Comparison of ENCODE assay signal across 14 cellular contexts in genomic region chr4:73086095-73086869, GRCh38. TPM values are rescaled to one million over a fixed set of nuclear protein-coding genes. Genes with fewer than 3 reads are reported as not detected.
DNase-seq lines count a peak whose midpoint lies in the region; ATAC-seq, FAIRE-seq and TF ChIP-seq lines count a peak whose summit lies in the region.
"Had no signal": no experiment of that assay in that cellular context is flagged by ENCODE, and none has a peak within 500 bp of the region (broad histone marks: within the 10 kb centered on the region; RNA-seq: fewer than 3 reads in every experiment).

No MANE protein-coding gene starts in this region.

- no peaks in the 10 kb centered on the region for H3K9me3 ChIP-seq in CD4-positive, CD25-positive, alpha-beta regulatory T cell (ENCODE audit: control insufficient read depth in 2 of 2, low read length in 2 of 2)
- H3K9me3 ChIP-seq in lower lobe of right lung: no peaks in the 10 kb centered on the region

- peaks cover 7% of the 10 kb centered on the region for H3K4me1 ChIP-seq in CD4-positive, CD25-positive, alpha-beta regulatory T cell (ENCODE audit: control insufficient read depth, insufficient read depth, low read length, poor library complexity, severe bottlenecking)
- H3K4me1 ChIP-seq in lower lobe of right lung: peaks cover 18% of the 10 kb centered on the region
- H3K4me1 ChIP-seq: parathyroid adenoma had no signal

- H3K9me3 Mint-ChIP-seq in CD4-positive, CD25-positive, alpha-beta regulatory T cell: peaks cover 0 to 2% (median 0%) of the 10 kb centered on the region in 7 donors
- H3K9me3 Mint-ChIP-seq in activated T-helper 2 cell treated with anti-CD3 and anti-CD28 coated beads, Interferon-gamma antibody, Interleukin-2, Interleukin-4, amounts not matched to agents 10 μg/mL and 5 μg/mL and 100 μg/mL, durations not matched to agents 14 hours and 24 hours and 36 hours: no peaks in the 10 kb centered on the region
- H3K9me3 Mint-ChIP-seq: H9 had no signal

- peaks cover 10 to 26% (median 14%) of the 10 kb centered on the region in 4 donors for H3K4me1 Mint-ChIP-seq in CD4-positive, CD25-positive, alpha-beta regulatory T cell
- H3K4me1 Mint-ChIP-seq in activated T-helper 2 cell treated with anti-CD3 and anti-CD28 coated beads, Interferon-gamma antibody, Interleukin-2, Interleukin-4, amounts not matched to agents 10 μg/mL and 5 μg/mL and 100 μg/mL, durations not matched to agents 14 hours and 24 hours and 36 hours (ENCODE audit: low read depth): peaks cover 13% of the 10 kb centered on the region
- H3K4me1 Mint-ChIP-seq: H9 had no signal

- intact Hi-C loops in activated T-helper 2 cell treated with anti-CD3 and anti-CD28 coated beads, Interferon-gamma antibody, Interleukin-2, Interleukin-4, amounts not matched to agents 10 μg/mL and 5 μg/mL and 100 μg/mL, durations not matched to agents 14 hours and 24 hours and 36 hours (cut with micrococcal nuclease): no loop called here
- intact Hi-C loops in lower lobe of right lung (cut with DNase I): no loop called here

- TF ChIP-seq CTCF in lower lobe of right lung (IDR thresholded peaks at IDR 0.05): no peak

- no peak for ATAC-seq in CD4-positive, CD25-positive, alpha-beta regulatory T cell (ENCODE audit: low read depth in 2 of 2)
- ATAC-seq in lower lobe of right lung (no peak), GM18519 (IDR thresholded peaks at IDR 0.05; ENCODE audit: low FRiP score, unreplicated experiment) (no peak), GM21526 (IDR thresholded peaks at IDR 0.05; ENCODE audit: low FRiP score, unreplicated experiment) (no peak)
- ATAC-seq: left colon had no signal

- peak overlapping the region in 2 of 3 donors; percentile 51 to 75 for H3K27ac Mint-ChIP-seq in CD4-positive, CD25-positive, alpha-beta regulatory T cell
- H3K27ac Mint-ChIP-seq in activated T-helper 2 cell treated with anti-CD3 and anti-CD28 coated beads, Interferon-gamma antibody, Interleukin-2, Interleukin-4, amounts not matched to agents 10 μg/mL and 5 μg/mL and 100 μg/mL, durations not matched to agents 14 hours and 24 hours and 36 hours: peak overlapping the region; percentile 28
- H3K27ac Mint-ChIP-seq: H9 had no signal

- H3K36me3 ChIP-seq in CD4-positive, CD25-positive, alpha-beta regulatory T cell (ENCODE audit: control insufficient read depth, insufficient read depth, low read length): peaks cover 31% of the 10 kb centered on the region
- peaks cover 51% of the 10 kb centered on the region for H3K36me3 ChIP-seq in lower lobe of right lung

- DNase-seq in CD4-positive, CD25-positive, alpha-beta regulatory T cell: peak in 1 of 3 donors; percentile 30
- DNase-seq in GM18507 (ENCODE audit: extremely low spot score, insufficient read length, low read depth) (no peak), lower lobe of right lung (no peak), kidney glomerular epithelial cell (lab: John Stamatoyannopoulos, UW) (no peak)
- no peak for DNase-seq in activated T-helper 2 cell treated with anti-CD3 and anti-CD28 coated beads, Interferon-gamma antibody, Interleukin-2, Interleukin-4, amounts not matched to agents 10 μg/mL and 5 μg/mL and 100 μg/mL, durations not matched to agents 14 hours and 24 hours and 36 hours (ENCODE audit: low spot score)
- DNase-seq in stimulated activated CD4-positive, alpha-beta T cell treated with anti-CD3 and anti-CD28 coated beads, Interleukin-1b, Interleukin-23, amount 100 ng/mL, for 48 hours: no peak
- DNase-seq: aorta; H9; left colon; NCI-H187; stimulated activated CD4-positive, alpha-beta T cell treated with anti-CD3 and anti-CD28 coated beads, Interleukin-2, amount 100 ng/mL, for 48 hours had no signal

- H3K27me3 ChIP-seq in CD4-positive, CD25-positive, alpha-beta regulatory T cell (ENCODE audit: control insufficient read depth, insufficient read depth, low read length): no peaks in the 10 kb centered on the region
- H3K27me3 ChIP-seq in lower lobe of right lung (ENCODE audit: low read depth): no peaks in the 10 kb centered on the region

- peak overlapping the region in 3 of 4 donors; percentile 15 to 74 (median 61) for H3K4me3 Mint-ChIP-seq in CD4-positive, CD25-positive, alpha-beta regulatory T cell
- peak overlapping the region; percentile 69 for H3K4me3 Mint-ChIP-seq in activated T-helper 2 cell treated with anti-CD3 and anti-CD28 coated beads, Interferon-gamma antibody, Interleukin-2, Interleukin-4, amounts not matched to agents 10 μg/mL and 5 μg/mL and 100 μg/mL, durations not matched to agents 14 hours and 24 hours and 36 hours (ENCODE audit: low read depth)
- H3K4me3 Mint-ChIP-seq: H9 had no signal

- peak; percentile 45 for FAIRE-seq in GM18507 (lab: Jason Lieb, UNC)

- H3K4me3 ChIP-seq in CD4-positive, CD25-positive, alpha-beta regulatory T cell (ENCODE audit: low read depth, low read length): peak overlapping the region; percentile 89
- peak overlapping the region; percentile 22 for H3K4me3 ChIP-seq in lower lobe of right lung

- no peaks in the 10 kb centered on the region for H3K27me3 Mint-ChIP-seq in CD4-positive, CD25-positive, alpha-beta regulatory T cell
- no peaks in the 10 kb centered on the region for H3K27me3 Mint-ChIP-seq in activated T-helper 2 cell treated with anti-CD3 and anti-CD28 coated beads, Interferon-gamma antibody, Interleukin-2, Interleukin-4, amounts not matched to agents 10 μg/mL and 5 μg/mL and 100 μg/mL, durations not matched to agents 14 hours and 24 hours and 36 hours (ENCODE audit: low read depth)

- peaks cover 31% of the 10 kb centered on the region for H3K36me3 Mint-ChIP-seq in CD4-positive, CD25-positive, alpha-beta regulatory T cell
- peaks cover 59% of the 10 kb centered on the region for H3K36me3 Mint-ChIP-seq in activated T-helper 2 cell treated with anti-CD3 and anti-CD28 coated beads, Interferon-gamma antibody, Interleukin-2, Interleukin-4, amounts not matched to agents 10 μg/mL and 5 μg/mL and 100 μg/mL, durations not matched to agents 14 hours and 24 hours and 36 hours (ENCODE audit: low read depth)

- H3K27ac ChIP-seq in CD4-positive, CD25-positive, alpha-beta regulatory T cell (ENCODE audit: insufficient read depth, low read length, poor library complexity, severe bottlenecking): peak overlapping the region; percentile 65
- peak overlapping the region; percentile 22 for H3K27ac ChIP-seq in lower lobe of right lung
- H3K27ac ChIP-seq: parathyroid adenoma had no signal

RNA-seq across cellular contexts. Expression of gene COX18, which starts 16.8 kb away (rescaled TPM):
- 9.2 TPM for total RNA-seq in CD4-positive, CD25-positive, alpha-beta regulatory T cell
- polyA plus RNA-seq in CD4-positive, CD25-positive, alpha-beta regulatory T cell: 1 to 10 TPM; 4.5 to 7.3 (median 6.7) TPM
- 20.9 and 21.3 TPM in 2 replicates for total RNA-seq in activated T-helper 2 cell treated with anti-CD3 and anti-CD28 coated beads, Interferon-gamma antibody, Interleukin-2, Interleukin-4, amounts not matched to agents 10 μg/mL and 5 μg/mL and 100 μg/mL, durations not matched to agents 14 hours and 24 hours and 36 hours
- total RNA-seq in lower lobe of right lung: 11.8 TPM
